1 cellular context compared by ENCODE assay signal in the genomic region with DNA sequence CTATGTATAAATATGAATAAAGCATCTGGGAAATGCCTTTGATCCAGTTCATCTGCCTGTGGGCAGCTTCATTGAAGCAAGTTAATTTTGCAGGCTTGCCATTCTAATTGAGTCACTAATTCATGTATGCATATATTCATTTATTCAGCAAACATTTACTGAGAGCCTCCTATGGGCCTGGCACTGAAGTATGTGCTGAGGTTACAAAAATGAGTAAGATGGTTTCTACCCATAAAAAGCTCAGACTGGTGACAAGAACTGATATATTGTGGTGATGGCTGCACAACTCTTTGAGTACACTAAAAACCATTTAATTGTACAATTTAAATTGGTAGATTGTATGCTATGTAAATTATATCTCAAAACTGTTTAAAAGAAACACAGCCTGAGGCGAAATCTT.
TF ChIP-seq lines count a peak whose summit lies in the region.

No MANE protein-coding gene starts in this region.

TF ChIP-seq in liver, 16 proteins besides CTCF, POLR2A, EP300 and RAD21 (continued from another document):
- TF ChIP-seq, protein P1, sequence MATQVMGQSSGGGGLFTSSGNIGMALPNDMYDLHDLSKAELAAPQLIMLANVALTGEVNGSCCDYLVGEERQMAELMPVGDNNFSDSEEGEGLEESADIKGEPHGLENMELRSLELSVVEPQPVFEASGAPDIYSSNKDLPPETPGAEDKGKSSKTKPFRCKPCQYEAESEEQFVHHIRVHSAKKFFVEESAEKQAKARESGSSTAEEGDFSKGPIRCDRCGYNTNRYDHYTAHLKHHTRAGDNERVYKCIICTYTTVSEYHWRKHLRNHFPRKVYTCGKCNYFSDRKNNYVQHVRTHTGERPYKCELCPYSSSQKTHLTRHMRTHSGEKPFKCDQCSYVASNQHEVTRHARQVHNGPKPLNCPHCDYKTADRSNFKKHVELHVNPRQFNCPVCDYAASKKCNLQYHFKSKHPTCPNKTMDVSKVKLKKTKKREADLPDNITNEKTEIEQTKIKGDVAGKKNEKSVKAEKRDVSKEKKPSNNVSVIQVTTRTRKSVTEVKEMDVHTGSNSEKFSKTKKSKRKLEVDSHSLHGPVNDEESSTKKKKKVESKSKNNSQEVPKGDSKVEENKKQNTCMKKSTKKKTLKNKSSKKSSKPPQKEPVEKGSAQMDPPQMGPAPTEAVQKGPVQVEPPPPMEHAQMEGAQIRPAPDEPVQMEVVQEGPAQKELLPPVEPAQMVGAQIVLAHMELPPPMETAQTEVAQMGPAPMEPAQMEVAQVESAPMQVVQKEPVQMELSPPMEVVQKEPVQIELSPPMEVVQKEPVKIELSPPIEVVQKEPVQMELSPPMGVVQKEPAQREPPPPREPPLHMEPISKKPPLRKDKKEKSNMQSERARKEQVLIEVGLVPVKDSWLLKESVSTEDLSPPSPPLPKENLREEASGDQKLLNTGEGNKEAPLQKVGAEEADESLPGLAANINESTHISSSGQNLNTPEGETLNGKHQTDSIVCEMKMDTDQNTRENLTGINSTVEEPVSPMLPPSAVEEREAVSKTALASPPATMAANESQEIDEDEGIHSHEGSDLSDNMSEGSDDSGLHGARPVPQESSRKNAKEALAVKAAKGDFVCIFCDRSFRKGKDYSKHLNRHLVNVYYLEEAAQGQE (IDR thresholded peaks at IDR 0.05), result no peak
- TF ChIP-seq RXRA (IDR thresholded peaks at IDR 0.05) (no peak), TAF1 (conservative IDR thresholded peaks at IDR 0.05) (no peak)
